In the genomic region with DNA sequence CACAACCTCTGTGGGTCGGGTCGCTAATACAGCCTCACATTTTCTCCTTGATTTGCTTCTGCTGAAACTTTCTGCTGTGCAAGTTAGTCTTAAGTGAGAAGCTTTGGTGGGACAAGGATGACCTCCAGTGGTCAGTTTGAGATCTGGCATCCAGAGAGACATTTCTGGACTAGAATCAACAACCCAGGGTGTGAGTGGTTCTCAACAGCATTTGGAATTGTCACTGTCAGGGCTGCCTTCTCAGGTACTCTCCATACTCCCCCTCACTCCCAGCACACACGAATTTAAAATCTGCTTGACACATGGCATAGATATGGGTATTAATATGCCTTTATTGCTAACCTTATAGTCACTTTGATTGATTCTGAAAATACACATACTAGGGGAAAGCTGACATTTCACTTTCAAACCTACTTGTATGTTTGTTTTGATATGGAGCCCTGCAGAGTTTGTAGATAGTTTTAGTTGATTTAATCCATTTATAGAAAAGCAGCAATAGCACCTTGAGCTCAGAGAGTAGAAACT, we compare ENCODE assay signal across 8 cellular contexts. TPM values are rescaled to one million over a fixed set of nuclear protein-coding genes. Genes with fewer than 3 reads are reported as not detected.
DNase-seq lines count a peak whose midpoint lies in the region; ATAC-seq and TF ChIP-seq lines count a peak whose summit lies in the region.

No MANE protein-coding gene starts in this region.

- peaks cover 5% of the 10 kb centered on the region for H3K9me3 Mint-ChIP-seq in Caco-2 (ENCODE audit: unreplicated experiment)

- no peak overlapping the region for H3K18ac ChIP-seq in trophoblast cell (ENCODE audit: low read length)

- H3K4me1 ChIP-seq in Caco-2: peaks cover 10% of the 10 kb centered on the region
- H3K4me1 ChIP-seq in Loucy (ENCODE audit: insufficient read depth, low read length, poor library complexity, severe bottlenecking): no peaks in the 10 kb centered on the region
- H3K4me1 ChIP-seq in trophoblast cell (ENCODE audit: control insufficient read depth in 1 of 2, insufficient read depth in 2 of 2, low read length in 2 of 2): peaks cover 3 to 8% of the 10 kb centered on the region in 2 experiments

- H4K12ac ChIP-seq in trophoblast cell (ENCODE audit: low read depth, low read length): no peak overlapping the region

- TF ChIP-seq CTCF in Caco-2 (IDR thresholded peaks at IDR 0.05; ENCODE audit: insufficient read depth in 1 of 2, low read depth in 1 of 2, low read length in 1 of 2, severe bottlenecking in 1 of 2, unreplicated experiment in 1 of 2) (peak; percentile 81 to 84), GM20000 (IDR thresholded peaks at IDR 0.05; ENCODE audit: extremely low read depth, missing control alignments) (peak; percentile 51), Loucy (conservative IDR thresholded peaks at IDR 0.05; ENCODE audit: low read length) (peak; percentile 89)

- peak overlapping the region; percentile 86 for H2BK120ac ChIP-seq in trophoblast cell (ENCODE audit: insufficient read depth, low read length, poor library complexity)

- CTCF ChIA-PET in Caco-2 (lab: Charles Lee): interaction anchor here (0.6 to 2.0 kb wide), 4 partner anchors 10 to 228 kb away, joined by 3 to 6 read pairs (median 4); no protein-coding TSS in a partner anchor

- H3K27me3 ChIP-seq in Caco-2 (replicated peaks; ENCODE audit: control insufficient read depth, insufficient read depth, low read length): no peaks in the 10 kb centered on the region
- H3K27me3 ChIP-seq in Loucy (ENCODE audit: insufficient read depth, low read length, poor library complexity, severe bottlenecking): no peaks in the 10 kb centered on the region
- no peaks in the 10 kb centered on the region for H3K27me3 ChIP-seq in trophoblast cell (ENCODE audit: insufficient read depth, low read length)

- H3K27ac Mint-ChIP-seq in Caco-2 (ENCODE audit: unreplicated experiment): no peak overlapping the region

- peak overlapping the region; percentile 92 for H3K27ac ChIP-seq in trophoblast cell (ENCODE audit: low read depth, low read length)

- intact Hi-C loops in Caco-2 (cut with micrococcal nuclease; ENCODE audit: unreplicated experiment): loop anchor here (1.0 to 5.0 kb wide), 5 partner anchors 51 to 284 kb away; partner anchors contain the start of gene KIF16B

- peak overlapping the region; percentile 8 for H3K4ac ChIP-seq in trophoblast cell (ENCODE audit: low read depth, low read length)

- no TSS peak for BruUV-seq in Caco-2 (replicated peaks; lab: Mats Ljungman, UMichigan)

- H3K4me3 ChIP-seq in Caco-2 (ENCODE audit: low read depth, low read length) (no peak overlapping the region), Loucy (ENCODE audit: low read length, poor library complexity, severe bottlenecking) (no peak overlapping the region), trophoblast cell (ENCODE audit: low read depth, low read length) (no peak overlapping the region)

- no peak overlapping the region for H3K14ac ChIP-seq in trophoblast cell (ENCODE audit: low read length)

- H3K36me3 Mint-ChIP-seq in Caco-2 (ENCODE audit: insufficient read depth, unreplicated experiment): no peaks in the 10 kb centered on the region

- H2AK5ac ChIP-seq in trophoblast cell (ENCODE audit: low read length): no peak overlapping the region

- H4K20me1 ChIP-seq in Loucy (ENCODE audit: insufficient read depth, low read length, poor library complexity, severe bottlenecking): no peaks in the 10 kb centered on the region

- no peaks in the 10 kb centered on the region for H3K9me2 ChIP-seq in Loucy (replicated peaks; ENCODE audit: low read depth, low read length)

- peak overlapping the region; percentile 93 for H4K91ac ChIP-seq in trophoblast cell (ENCODE audit: low read depth, low read length)

- no peaks in the 10 kb centered on the region for H3K79me2 ChIP-seq in Loucy (ENCODE audit: insufficient read depth, low read length)
- H3K79me2 ChIP-seq in trophoblast cell (ENCODE audit: control insufficient read depth, insufficient read depth, low read length, poor library complexity): no peaks in the 10 kb centered on the region

- H3K36me3 ChIP-seq in Caco-2 (ENCODE audit: control insufficient read depth, insufficient read depth, low read length) (no peaks in the 10 kb centered on the region), Loucy (ENCODE audit: insufficient read depth, low read length) (no peaks in the 10 kb centered on the region), trophoblast cell (ENCODE audit: control insufficient read depth in 1 of 2, insufficient read depth in 2 of 2, low read length in 2 of 2) (no peaks in the 10 kb centered on the region)

- H2AFZ ChIP-seq in Loucy (ENCODE audit: low read length) (peak overlapping the region; percentile 56), trophoblast cell (ENCODE audit: insufficient read depth, low read length, poor library complexity) (peak overlapping the region; percentile 37)

- peaks cover 3% of the 10 kb centered on the region for H3K27me3 Mint-ChIP-seq in Caco-2 (ENCODE audit: insufficient read depth, unreplicated experiment)

- ATAC-seq in GM19452 (IDR thresholded peaks at IDR 0.05; ENCODE audit: unreplicated experiment): no peak

- peak overlapping the region; percentile 52 for H4K8ac ChIP-seq in trophoblast cell (ENCODE audit: low read depth, low read length)

- peak overlapping the region; percentile 55 for H2BK12ac ChIP-seq in trophoblast cell (ENCODE audit: low read length)

- no CpG with 5 or more reads among the region's 3 CpGs for WGBS in trophoblast cell (ENCODE audit: extremely low coverage, insufficient coverage, insufficient read length)

- no peak overlapping the region for H3K23ac ChIP-seq in trophoblast cell (ENCODE audit: low read length)

- H3K4me2 ChIP-seq in Loucy (ENCODE audit: low read depth, low read length, poor library complexity, severe bottlenecking): no peak overlapping the region
- H3K4me2 ChIP-seq in trophoblast cell (ENCODE audit: low read length): peak overlapping the region; percentile 74

- H3K79me1 ChIP-seq in trophoblast cell (ENCODE audit: low read length): peaks cover 15% of the 10 kb centered on the region

- no peaks in the 10 kb centered on the region for H3F3A ChIP-seq in Loucy (ENCODE audit: low read depth)

- H3K4me3 Mint-ChIP-seq in Caco-2 (ENCODE audit: unreplicated experiment): peak overlapping the region; percentile 12

- H2BK5ac ChIP-seq in trophoblast cell (ENCODE audit: low read depth, low read length, poor library complexity): peak overlapping the region; percentile 77

- DNase-seq in Caco-2 (peak; percentile 71 to 72), GM20000 (ENCODE audit: low spot score) (peak; percentile 62), RKO (ENCODE audit: low spot score) (peak; percentile 81), glomerular endothelial cell (ENCODE audit: extremely low read depth, low read depth, low spot score) (peak; percentile 47), trophoblast cell (peak; percentile 53 to 85)
- DNase-seq in activated naive CD4-positive, alpha-beta T cell treated with Interleukin-2 at 50 U/mL for 16 hours: peak; percentile 28

- H3K9me3 ChIP-seq in Caco-2: no peaks in the 10 kb centered on the region
- no peaks in the 10 kb centered on the region for H3K9me3 ChIP-seq in Loucy (ENCODE audit: insufficient read depth, low read depth, low read length)
- no peaks in the 10 kb centered on the region for H3K9me3 ChIP-seq in trophoblast cell (ENCODE audit: insufficient read depth, low read depth, low read length)

- POLR2A ChIA-PET in Caco-2 (lab: Charles Lee): no interaction called here

- peaks cover 7% of the 10 kb centered on the region for H3K4me1 Mint-ChIP-seq in Caco-2 (ENCODE audit: low read depth, unreplicated experiment)

- H3K9ac ChIP-seq in Loucy (ENCODE audit: low read depth, low read length, poor library complexity, severe bottlenecking): no peak overlapping the region
- H3K9ac ChIP-seq in trophoblast cell (ENCODE audit: low read length): no peak overlapping the region

RNA-seq across cellular contexts. Expression of gene OTOR, which starts 13.2 kb away (rescaled TPM):
- total RNA-seq in Caco-2 (2022) (not detected in 2 replicates), glomerular endothelial cell (not detected in 2 replicates)
- polyA plus RNA-seq in trophoblast cell (2013): 0.11 and 0.14 TPM in 2 replicates

RNA-seq across cellular contexts. Expression of gene SNRPB2, which starts 31.5 kb away (rescaled TPM):
- total RNA-seq in Caco-2 (2022): 87.5 and 93.2 TPM in 2 replicates
- total RNA-seq in glomerular endothelial cell: 53.6 and 64.0 TPM in 2 replicates
- 127 and 129 TPM in 2 replicates for polyA plus RNA-seq in trophoblast cell (2013)

Comparison
In these comparisons a context has a peak if more than half of its experiments do, and no peak if none do; other contexts are left out.
1. DNase-seq: peak in every context shown above with its lines; median percentile 81 in RKO; 72 in Caco-2; 69 in trophoblast cell; 62 in GM20000; 47 in glomerular endothelial cell; 28 in activated naive CD4-positive, alpha-beta T cell treated with Interleukin-2 at 50 U/mL for 16 hours.